In the genomic region with DNA sequence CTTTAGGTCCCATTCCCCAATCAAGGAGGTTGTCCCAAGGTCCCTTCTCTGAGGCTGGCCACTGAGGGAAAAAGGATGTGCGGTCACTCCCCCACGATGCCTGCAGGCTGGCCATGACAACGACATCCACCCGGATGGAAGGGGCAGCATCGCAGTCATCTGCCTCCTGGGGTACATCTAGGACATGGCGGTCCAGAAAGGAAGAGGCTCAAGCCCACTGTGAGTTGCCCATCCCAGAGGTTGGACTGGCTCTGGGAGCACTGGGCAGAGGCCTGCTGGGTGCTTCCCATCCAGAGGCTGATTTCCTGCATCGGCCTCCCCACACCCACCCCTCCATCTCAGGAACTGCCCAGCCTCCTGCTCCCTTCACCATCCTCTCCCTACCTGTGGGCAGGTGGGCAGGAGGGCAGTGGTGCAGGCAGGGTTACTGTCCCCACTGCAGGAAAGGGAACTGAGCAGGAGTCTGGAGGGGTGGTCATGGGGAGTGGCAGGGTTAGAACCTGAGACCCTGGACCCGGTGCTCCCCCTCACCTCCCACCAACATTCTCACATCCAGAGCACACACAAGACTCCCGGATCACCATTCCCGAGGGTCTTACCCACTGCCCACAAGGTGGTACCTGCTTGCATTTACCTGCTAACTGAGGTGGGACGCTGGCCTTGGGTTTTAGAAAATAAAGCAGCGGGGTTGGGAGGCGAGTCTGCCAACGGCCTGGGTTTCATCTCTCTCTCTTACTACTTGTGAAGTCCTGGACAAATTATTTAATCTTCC, we compare ENCODE assay signal across 23 cellular contexts. TPM values are rescaled to one million over a fixed set of nuclear protein-coding genes. Genes with fewer than 3 reads are reported as not detected.
DNase-seq lines count a peak whose midpoint lies in the region; ATAC-seq and TF ChIP-seq lines count a peak whose summit lies in the region.
"Had no signal": no experiment of that assay in that cellular context is flagged by ENCODE, and none has a peak within 500 bp of the region (broad histone marks: within the 10 kb centered on the region; RNA-seq: fewer than 3 reads in every experiment).

No MANE protein-coding gene starts in this region.

- peaks cover 19% of the 10 kb centered on the region for H3K4me1 Mint-ChIP-seq in activated naive CD8-positive, alpha-beta T cell treated with anti-CD3 and anti-CD28 coated beads, Interleukin-2, amount 10 ng/mL, durations not matched to agents 7 days and 5 days
- peaks cover 21% of the 10 kb centered on the region for H3K4me1 Mint-ChIP-seq in activated naive CD8-positive, alpha-beta T cell treated with anti-CD3 and anti-CD28 coated beads for 36 hours
- H3K4me1 Mint-ChIP-seq in chondrocyte (ENCODE audit: low read depth) = peaks cover 18% of the 10 kb centered on the region
- peaks cover 0 to 26% (median 21%) of the 10 kb centered on the region in 7 donors for H3K4me1 Mint-ChIP-seq in naive thymus-derived CD4-positive, alpha-beta T cell
- H3K4me1 Mint-ChIP-seq in activated CD4-positive, alpha-beta memory T cell treated with anti-CD3 and anti-CD28 coated beads for 36 hours (ENCODE audit: low read depth) = peaks cover 24% of the 10 kb centered on the region

- peaks cover 12% of the 10 kb centered on the region for H4K20me1 ChIP-seq in osteoblast (ENCODE audit: insufficient read depth, low read length)

- H3K27ac ChIP-seq in osteoblast (ENCODE audit: low read depth, low read length) = no peak overlapping the region
- no peak overlapping the region for H3K27ac ChIP-seq in naive thymus-derived CD4-positive, alpha-beta T cell (ENCODE audit: low read depth, low read length)
- H3K27ac ChIP-seq: breast epithelium, Peyer's patch, thoracic aorta had no signal

- H3K9me3 Mint-ChIP-seq in activated naive CD8-positive, alpha-beta T cell treated with anti-CD3 and anti-CD28 coated beads, Interleukin-2, amount 10 ng/mL, durations not matched to agents 7 days and 5 days = no peaks in the 10 kb centered on the region
- no peaks in the 10 kb centered on the region for H3K9me3 Mint-ChIP-seq in activated naive CD8-positive, alpha-beta T cell treated with anti-CD3 and anti-CD28 coated beads for 36 hours
- no peaks in the 10 kb centered on the region for H3K9me3 Mint-ChIP-seq in chondrocyte (ENCODE audit: low read depth)
- no peaks in the 10 kb centered on the region for H3K9me3 Mint-ChIP-seq in naive thymus-derived CD4-positive, alpha-beta T cell
- H3K9me3 Mint-ChIP-seq in activated CD4-positive, alpha-beta memory T cell treated with anti-CD3 and anti-CD28 coated beads for 36 hours = no peaks in the 10 kb centered on the region
- H3K9me3 Mint-ChIP-seq: activated CD8-positive, alpha-beta T cell treated with anti-CD3 and anti-CD28 coated beads for 36 hours; activated T-cell treated with anti-CD3 and anti-CD28 coated beads, Interleukin-2, amount 50 U/mL, for 24 hours had no signal

- H3K27ac Mint-ChIP-seq in activated naive CD8-positive, alpha-beta T cell treated with anti-CD3 and anti-CD28 coated beads, Interleukin-2, amount 10 ng/mL, durations not matched to agents 7 days and 5 days = no peak overlapping the region
- no peak overlapping the region for H3K27ac Mint-ChIP-seq in activated naive CD8-positive, alpha-beta T cell treated with anti-CD3 and anti-CD28 coated beads for 36 hours
- H3K27ac Mint-ChIP-seq in chondrocyte (ENCODE audit: unreplicated experiment) = no peak overlapping the region
- no peak overlapping the region for H3K27ac Mint-ChIP-seq in naive thymus-derived CD4-positive, alpha-beta T cell
- H3K27ac Mint-ChIP-seq in activated CD4-positive, alpha-beta memory T cell treated with anti-CD3 and anti-CD28 coated beads for 36 hours = no peak overlapping the region
- H3K27ac Mint-ChIP-seq: activated CD8-positive, alpha-beta T cell treated with anti-CD3 and anti-CD28 coated beads for 36 hours; progenitor cell of endocrine pancreas had no signal

- H3K9me3 ChIP-seq in osteoblast (ENCODE audit: low read depth, low read length) = no peaks in the 10 kb centered on the region
- no peaks in the 10 kb centered on the region for H3K9me3 ChIP-seq in naive thymus-derived CD4-positive, alpha-beta T cell (ENCODE audit: control insufficient read depth in 2 of 3, low read length in 3 of 3)
- H3K9me3 ChIP-seq: breast epithelium, Peyer's patch, thoracic aorta had no signal

- POLR2A ChIA-PET in activated naive CD8-positive, alpha-beta T cell treated with anti-CD3 and anti-CD28 coated beads, Interleukin-2, amount 10 ng/mL, durations not matched to agents 7 days and 5 days (lab: Charles Lee) = no interaction called here
- POLR2A ChIA-PET in naive thymus-derived CD4-positive, alpha-beta T cell (lab: Charles Lee) = no interaction called here
- POLR2A ChIA-PET in activated CD4-positive, alpha-beta memory T cell treated with anti-CD3 and anti-CD28 coated beads for 36 hours (lab: Charles Lee) = no interaction called here

- H3K27me3 Mint-ChIP-seq in activated naive CD8-positive, alpha-beta T cell treated with anti-CD3 and anti-CD28 coated beads, Interleukin-2, amount 10 ng/mL, durations not matched to agents 7 days and 5 days = no peaks in the 10 kb centered on the region
- H3K27me3 Mint-ChIP-seq in activated naive CD8-positive, alpha-beta T cell treated with anti-CD3 and anti-CD28 coated beads for 36 hours = no peaks in the 10 kb centered on the region
- H3K27me3 Mint-ChIP-seq in chondrocyte (ENCODE audit: low read depth) = no peaks in the 10 kb centered on the region
- H3K27me3 Mint-ChIP-seq in naive thymus-derived CD4-positive, alpha-beta T cell = no peaks in the 10 kb centered on the region
- H3K27me3 Mint-ChIP-seq in activated CD4-positive, alpha-beta memory T cell treated with anti-CD3 and anti-CD28 coated beads for 36 hours = no peaks in the 10 kb centered on the region
- H3K27me3 Mint-ChIP-seq: activated CD8-positive, alpha-beta T cell treated with anti-CD3 and anti-CD28 coated beads for 36 hours; activated T-cell treated with anti-CD3 and anti-CD28 coated beads, Interleukin-2, amount 50 U/mL, for 24 hours; progenitor cell of endocrine pancreas had no signal

- no peak overlapping the region for H3K4me3 ChIP-seq in osteoblast (ENCODE audit: insufficient read depth, low read length)
- no peak overlapping the region for H3K4me3 ChIP-seq in naive thymus-derived CD4-positive, alpha-beta T cell (ENCODE audit: low read length)
- H3K4me3 ChIP-seq: breast epithelium, Peyer's patch, thoracic aorta had no signal

- no peak for ATAC-seq in activated naive CD8-positive, alpha-beta T cell treated with anti-CD3 and anti-CD28 coated beads, Interleukin-2, amount 10 ng/mL, durations not matched to agents 7 days and 5 days (ENCODE audit: low read depth)
- no peak for ATAC-seq in naive thymus-derived CD4-positive, alpha-beta T cell
- ATAC-seq: activated CD4-positive, CD25-positive, alpha-beta regulatory T cell treated with anti-CD3 and anti-CD28 coated beads, Interleukin-2, amount 50 U/mL, for 24 hours; activated CD8-positive, alpha-beta T cell treated with anti-CD3 and anti-CD28 coated beads for 36 hours had no signal

- H3K79me2 ChIP-seq in osteoblast (ENCODE audit: insufficient read depth, low read length) = peaks cover 33% of the 10 kb centered on the region

- peaks cover 27% of the 10 kb centered on the region for H3K36me3 ChIP-seq in osteoblast (ENCODE audit: insufficient read depth, low read length)
- H3K36me3 ChIP-seq in naive thymus-derived CD4-positive, alpha-beta T cell (ENCODE audit: control insufficient read depth in 2 of 3, insufficient read depth in 3 of 3, low read length in 3 of 3) = peaks cover 0 to 50% (median 0%) of the 10 kb centered on the region in 3 experiments

- TF ChIP-seq CTCF in chondrocyte (IDR thresholded peaks at IDR 0.05) = no peak
- TF ChIP-seq CTCF in osteoblast (IDR thresholded peaks at IDR 0.05; ENCODE audit: extremely low read depth, low read depth, low read length) = no peak

- no peak overlapping the region for H2AFZ ChIP-seq in osteoblast (ENCODE audit: low read length)

- H3K4me1 ChIP-seq in osteoblast (ENCODE audit: insufficient read depth, low read length) = peaks cover 9% of the 10 kb centered on the region
- peaks cover 8 to 13% of the 10 kb centered on the region in 2 donors for H3K4me1 ChIP-seq in naive thymus-derived CD4-positive, alpha-beta T cell (ENCODE audit: control insufficient read depth in 2 of 2, insufficient read depth in 2 of 2, low read length in 2 of 2)

- H3K36me3 Mint-ChIP-seq in activated naive CD8-positive, alpha-beta T cell treated with anti-CD3 and anti-CD28 coated beads, Interleukin-2, amount 10 ng/mL, durations not matched to agents 7 days and 5 days = peaks cover 4% of the 10 kb centered on the region
- H3K36me3 Mint-ChIP-seq in activated naive CD8-positive, alpha-beta T cell treated with anti-CD3 and anti-CD28 coated beads for 36 hours = peaks cover 4% of the 10 kb centered on the region
- H3K36me3 Mint-ChIP-seq in chondrocyte (ENCODE audit: low read depth) = peaks cover 4% of the 10 kb centered on the region
- H3K36me3 Mint-ChIP-seq in naive thymus-derived CD4-positive, alpha-beta T cell = peaks cover 0 to 6% (median 0%) of the 10 kb centered on the region in 5 donors
- H3K36me3 Mint-ChIP-seq in activated CD4-positive, alpha-beta memory T cell treated with anti-CD3 and anti-CD28 coated beads for 36 hours = peaks cover 11% of the 10 kb centered on the region

- peak; percentile 17 for DNase-seq in activated naive CD8-positive, alpha-beta T cell treated with anti-CD3 and anti-CD28 coated beads, Interleukin-2, amount 10 ng/mL, durations not matched to agents 7 days and 5 days
- no peak for DNase-seq in activated naive CD8-positive, alpha-beta T cell treated with anti-CD3 and anti-CD28 coated beads for 36 hours
- DNase-seq in chondrocyte (ENCODE audit: low spot score) (peak; percentile 68), osteoblast (ENCODE audit: insufficient read length, low spot score, missing footprints) (peak; percentile 62), NCI-H446 treated with DMSO at 0.1 percent for 48 hours (lab: John Stamatoyannopoulos, UW) (no peak)
- DNase-seq in naive thymus-derived CD4-positive, alpha-beta T cell = no peak
- no peak for DNase-seq in activated CD4-positive, alpha-beta memory T cell treated with anti-CD3 and anti-CD28 coated beads for 36 hours
- DNase-seq: ACHN; activated CD8-positive, alpha-beta T cell treated with anti-CD3 and anti-CD28 coated beads for 36 hours; activated T-cell treated with anti-CD3 and anti-CD28 coated beads, Interleukin-2, amount 50 U/mL, for 24 hours; effector CD8-positive, alpha-beta T cell; KBM-7; kidney glomerular epithelial cell; NCI-H1105 treated with DMSO at 0.1 percent for 48 hours; NCI-H1930; NCI-H526 treated with DMSO at 0.1 percent for 48 hours; SIG-M5; stimulated activated naive CD4-positive, alpha-beta T cell treated with Interleukin-2 at 50 U/mL for 16 hours had no signal

- no peak overlapping the region for H3K4me2 ChIP-seq in osteoblast (ENCODE audit: insufficient read depth, low read length)

- intact Hi-C loops in naive thymus-derived CD4-positive, alpha-beta T cell (cut with micrococcal nuclease) = no loop called here
- intact Hi-C loops in activated CD4-positive, alpha-beta memory T cell treated with anti-CD3 and anti-CD28 coated beads for 36 hours (cut with micrococcal nuclease) = no loop called here

- CTCF ChIA-PET in naive thymus-derived CD4-positive, alpha-beta T cell (lab: Charles Lee) = no interaction called here
- CTCF ChIA-PET in activated CD4-positive, alpha-beta memory T cell treated with anti-CD3 and anti-CD28 coated beads for 36 hours (lab: Charles Lee) = no interaction called here

- no peak overlapping the region for H3K4me3 Mint-ChIP-seq in activated naive CD8-positive, alpha-beta T cell treated with anti-CD3 and anti-CD28 coated beads, Interleukin-2, amount 10 ng/mL, durations not matched to agents 7 days and 5 days
- H3K4me3 Mint-ChIP-seq in activated naive CD8-positive, alpha-beta T cell treated with anti-CD3 and anti-CD28 coated beads for 36 hours = no peak overlapping the region
- no peak overlapping the region for H3K4me3 Mint-ChIP-seq in chondrocyte (ENCODE audit: unreplicated experiment)
- H3K4me3 Mint-ChIP-seq in naive thymus-derived CD4-positive, alpha-beta T cell = peak overlapping the region in 1 of 10 donors; percentile 48
- no peak overlapping the region for H3K4me3 Mint-ChIP-seq in activated CD4-positive, alpha-beta memory T cell treated with anti-CD3 and anti-CD28 coated beads for 36 hours
- H3K4me3 Mint-ChIP-seq: activated CD8-positive, alpha-beta T cell treated with anti-CD3 and anti-CD28 coated beads for 36 hours; activated T-cell treated with anti-CD3 and anti-CD28 coated beads, Interleukin-2, amount 50 U/mL, for 24 hours had no signal

- H3K27me3 ChIP-seq in osteoblast (ENCODE audit: insufficient read depth, low read length) = no peaks in the 10 kb centered on the region
- H3K27me3 ChIP-seq in naive thymus-derived CD4-positive, alpha-beta T cell (ENCODE audit: control insufficient read depth in 2 of 2, insufficient read depth in 2 of 2, low read length in 2 of 2) = no peaks in the 10 kb centered on the region
- H3K27me3 ChIP-seq: breast epithelium, Peyer's patch had no signal

RNA-seq across cellular contexts. Expression of a gene that starts 4.4 kb away (rescaled TPM):
- total RNA-seq in activated naive CD8-positive, alpha-beta T cell treated with anti-CD3 and anti-CD28 coated beads, Interleukin-2, amount 10 ng/mL, durations not matched to agents 7 days and 5 days = 10 to 100 TPM; 23.0 to 27.2 TPM
- 10 to 100 TPM; 26.8 to 31.1 TPM for total RNA-seq in activated naive CD8-positive, alpha-beta T cell treated with anti-CD3 and anti-CD28 coated beads for 36 hours
- 17.0 to 18.8 TPM (median 17.3 TPM) in 3 replicates for total RNA-seq in chondrocyte
- 11.5 and 18.1 TPM in 2 replicates for total RNA-seq in osteoblast
- total RNA-seq in naive thymus-derived CD4-positive, alpha-beta T cell = 10 to 100 TPM; 24.6 to 47.1 (median 33.6) TPM
- 10 to 100 TPM; 17.2 to 28.0 TPM for polyA plus RNA-seq in naive thymus-derived CD4-positive, alpha-beta T cell
- total RNA-seq in activated CD4-positive, alpha-beta memory T cell treated with anti-CD3 and anti-CD28 coated beads for 36 hours = 10 to 100 TPM; 22.5 to 24.4 TPM

RNA-seq across cellular contexts. Expression of a gene that starts 9.2 kb away (rescaled TPM):
- 10 to 100 TPM; 16.4 to 17.0 TPM for total RNA-seq in activated naive CD8-positive, alpha-beta T cell treated with anti-CD3 and anti-CD28 coated beads, Interleukin-2, amount 10 ng/mL, durations not matched to agents 7 days and 5 days
- 10 to 100 TPM; 36.3 to 37.8 TPM for total RNA-seq in activated naive CD8-positive, alpha-beta T cell treated with anti-CD3 and anti-CD28 coated beads for 36 hours
- 33.8 to 47.2 TPM (median 46.8 TPM) in 3 replicates for total RNA-seq in chondrocyte
- 15.9 and 16.3 TPM in 2 replicates for total RNA-seq in osteoblast
- total RNA-seq in naive thymus-derived CD4-positive, alpha-beta T cell = 10 to 100 TPM in 1 of 5 experiments, 1 to 10 TPM in 3, under 1 TPM in 1; 0.84 to 21.2 (median 1.6) TPM
- not detected for polyA plus RNA-seq in naive thymus-derived CD4-positive, alpha-beta T cell
- total RNA-seq in activated CD4-positive, alpha-beta memory T cell treated with anti-CD3 and anti-CD28 coated beads for 36 hours = 10 to 100 TPM; 24.6 to 29.8 TPM

Comparison
In these comparisons a context has a peak if more than half of its experiments do, and no peak if none do; other contexts are left out.
1. DNase-seq: peak in activated naive CD8-positive, alpha-beta T cell treated with anti-CD3 and anti-CD28 coated beads, Interleukin-2, amount 10 ng/mL, durations not matched to agents 7 days and 5 days (single experiment), chondrocyte (single experiment) and osteoblast (single experiment); none in activated naive CD8-positive, alpha-beta T cell treated with anti-CD3 and anti-CD28 coated beads for 36 hours (single experiment), NCI-H446 treated with DMSO at 0.1 percent for 48 hours (single experiment), naive thymus-derived CD4-positive, alpha-beta T cell (0 of 9) and activated CD4-positive, alpha-beta memory T cell treated with anti-CD3 and anti-CD28 coated beads for 36 hours (single experiment).